ENCODE assay signal across 8 cellular contexts in genomic region chr5:173472164-173472563, GRCh38.
DNase-seq lines count a peak whose midpoint lies in the region; ATAC-seq and TF ChIP-seq lines count a peak whose summit lies in the region.

No MANE protein-coding gene starts in this region.

- H3K27me3 Mint-ChIP-seq in neural progenitor cell (ENCODE audit: insufficient read depth, low read depth): no peaks in the 10 kb centered on the region

- H3K79me2 ChIP-seq in neural progenitor cell (ENCODE audit: low read depth): no peaks in the 10 kb centered on the region

- H3K9ac ChIP-seq in neural progenitor cell: no peak overlapping the region

- H3K9me3 ChIP-seq in neural progenitor cell (ENCODE audit: low read depth): no peaks in the 10 kb centered on the region

- DNase-seq in AG08395 (ENCODE audit: low spot score) (peak; percentile 88), RKO (ENCODE audit: low spot score) (peak; percentile 54), fibroblast of gingiva (ENCODE audit: low read depth) (peak; percentile 97), neural progenitor cell (ENCODE audit: low spot score) (no peak), NOMO-1 (lab: John Stamatoyannopoulos, UW; ENCODE audit: unreplicated experiment in 2 of 2) (no peak)
- no peak for DNase-seq in stimulated activated effector memory CD8-positive, alpha-beta T cell treated with anti-CD3 and anti-CD28 coated beads, Interleukin-12 subunit alpha, Interleukin-12 subunit beta, amount 100 ng/mL, for 72 hours (ENCODE audit: low spot score in 2 of 2)
- no peak for DNase-seq in stimulated activated naive CD4-positive, alpha-beta T cell treated with Interleukin-2 at 50 U/mL for 16 hours (lab: John Stamatoyannopoulos, UW)
- DNase-seq in stimulated activated CD4-positive, alpha-beta T cell treated with anti-CD3 and anti-CD28 coated beads, Interleukin-1b, Interleukin-23, amount 100 ng/mL, for 48 hours: no peak

- no peak overlapping the region for H3K4me3 ChIP-seq in neural progenitor cell

- H3K4me3 Mint-ChIP-seq in neural progenitor cell: no peak overlapping the region
- no peak overlapping the region for H3K4me3 Mint-ChIP-seq in stimulated activated effector memory CD8-positive, alpha-beta T cell treated with anti-CD3 and anti-CD28 coated beads, Interleukin-12 subunit alpha, Interleukin-12 subunit beta, amount 100 ng/mL, for 72 hours

- H3K27ac Mint-ChIP-seq in neural progenitor cell: peak overlapping the region; percentile 85
- H3K27ac Mint-ChIP-seq in stimulated activated effector memory CD8-positive, alpha-beta T cell treated with anti-CD3 and anti-CD28 coated beads, Interleukin-12 subunit alpha, Interleukin-12 subunit beta, amount 100 ng/mL, for 72 hours: no peak overlapping the region

- H3K27me3 ChIP-seq in neural progenitor cell: no peaks in the 10 kb centered on the region

- H3F3A ChIP-seq in neural progenitor cell (ENCODE audit: low read depth): no peaks in the 10 kb centered on the region

- H3K4me1 Mint-ChIP-seq in neural progenitor cell: peaks cover 22% of the 10 kb centered on the region
- no peaks in the 10 kb centered on the region for H3K4me1 Mint-ChIP-seq in stimulated activated effector memory CD8-positive, alpha-beta T cell treated with anti-CD3 and anti-CD28 coated beads, Interleukin-12 subunit alpha, Interleukin-12 subunit beta, amount 100 ng/mL, for 72 hours

- no peaks in the 10 kb centered on the region for H3K36me3 Mint-ChIP-seq in neural progenitor cell
- no peaks in the 10 kb centered on the region for H3K36me3 Mint-ChIP-seq in stimulated activated effector memory CD8-positive, alpha-beta T cell treated with anti-CD3 and anti-CD28 coated beads, Interleukin-12 subunit alpha, Interleukin-12 subunit beta, amount 100 ng/mL, for 72 hours

- H2AFZ ChIP-seq in neural progenitor cell (replicated peaks): no peak overlapping the region

- H4K20me1 ChIP-seq in neural progenitor cell (ENCODE audit: low read depth): no peaks in the 10 kb centered on the region

- no peak overlapping the region for H3K27ac ChIP-seq in neural progenitor cell

- no peak for TF ChIP-seq CTCF in neural progenitor cell (IDR thresholded peaks at IDR 0.05)

- H3K36me3 ChIP-seq in neural progenitor cell: no peaks in the 10 kb centered on the region

- no peaks in the 10 kb centered on the region for H3K9me3 Mint-ChIP-seq in neural progenitor cell
- H3K9me3 Mint-ChIP-seq in stimulated activated effector memory CD8-positive, alpha-beta T cell treated with anti-CD3 and anti-CD28 coated beads, Interleukin-12 subunit alpha, Interleukin-12 subunit beta, amount 100 ng/mL, for 72 hours: no peaks in the 10 kb centered on the region

- ATAC-seq in stimulated activated effector memory CD8-positive, alpha-beta T cell treated with anti-CD3 and anti-CD28 coated beads, Interleukin-12 subunit alpha, Interleukin-12 subunit beta, amount 100 ng/mL, for 72 hours: no peak

- H3K4me1 ChIP-seq in neural progenitor cell: no peaks in the 10 kb centered on the region

- H3K4me2 ChIP-seq in neural progenitor cell: no peak overlapping the region

Comparison
In these comparisons a context has a peak if more than half of its experiments do, and no peak if none do; other contexts are left out.
1. DNase-seq: peak in AG08395 (single experiment), RKO (single experiment) and fibroblast of gingiva (single experiment); none in neural progenitor cell (single experiment), stimulated activated effector memory CD8-positive, alpha-beta T cell treated with anti-CD3 and anti-CD28 coated beads, Interleukin-12 subunit alpha, Interleukin-12 subunit beta, amount 100 ng/mL, for 72 hours (0 of 2), NOMO-1 (0 of 2), stimulated activated naive CD4-positive, alpha-beta T cell treated with Interleukin-2 at 50 U/mL for 16 hours (single experiment) and stimulated activated CD4-positive, alpha-beta T cell treated with anti-CD3 and anti-CD28 coated beads, Interleukin-1b, Interleukin-23, amount 100 ng/mL, for 48 hours (single experiment).